Comparison of ENCODE assay signal across 25 cellular contexts in the genomic region with DNA sequence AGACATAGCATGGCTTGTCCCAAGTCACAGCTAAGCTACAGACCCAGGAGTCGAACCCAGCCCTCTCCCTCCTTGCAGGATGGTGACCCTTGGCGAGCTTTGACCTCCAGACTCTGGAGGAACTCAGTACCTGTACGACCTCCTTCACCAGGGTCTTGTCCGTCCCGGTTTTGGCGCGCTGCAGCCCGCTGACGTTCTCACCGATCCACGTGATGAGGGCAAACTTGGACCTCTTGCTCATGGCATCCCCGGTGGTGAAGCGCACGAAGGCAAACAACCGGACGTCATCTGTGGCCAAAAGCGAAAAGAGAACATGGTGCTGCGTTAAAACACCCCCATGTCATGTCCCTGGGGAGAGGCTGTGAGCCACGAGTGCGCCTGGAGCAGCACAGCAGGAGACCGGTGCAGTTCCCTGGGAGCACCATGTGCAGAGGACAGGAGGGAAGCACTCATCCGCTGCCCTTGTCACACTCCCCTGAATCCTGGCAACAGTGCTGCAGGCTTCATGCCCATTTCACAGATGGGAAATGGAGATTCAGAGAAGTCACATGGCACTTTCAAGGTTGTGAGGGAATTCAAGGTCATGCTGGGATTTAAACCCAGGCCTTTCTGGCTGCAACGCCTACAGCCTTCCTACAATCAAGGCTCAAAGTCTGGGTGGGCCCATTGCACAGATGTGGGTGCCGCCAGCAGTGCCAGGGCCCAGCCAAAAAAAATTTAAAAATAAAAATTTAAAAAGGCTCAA.
"Had no signal": no experiment of that assay in that cellular context is flagged by ENCODE, and none has a peak within 500 bp of the region (broad histone marks: within the 10 kb centered on the region; RNA-seq: fewer than 3 reads in every experiment).

No MANE protein-coding gene starts in this region.

- H3K4me1 ChIP-seq: colonic mucosa, gastroesophageal sphincter, left ventricle myocardium inferior, right lobe of liver, thyroid gland had no signal

- H3K36me3 ChIP-seq: cardiac muscle cell, colonic mucosa, left ventricle myocardium inferior, ovary, right lobe of liver, thyroid gland had no signal

- H3K4me3 Mint-ChIP-seq: activated naive CD4-positive, alpha-beta T cell treated with anti-CD3 and anti-CD28 coated beads for 36 hours; activated naive CD8-positive, alpha-beta T cell treated with anti-CD3 and anti-CD28 coated beads for 36 hours; brain; natural killer cell treated with Interleukin-12 subunit alpha and Interleukin-12 subunit beta and Interleukin-15 and Interleukin-18, amount 100 ng/mL, for 72 hours had no signal

- DNase-seq: activated CD4-positive, alpha-beta T cell treated with anti-CD3 and anti-CD28 coated beads for 48 hours; activated CD4-positive, alpha-beta T cell treated with anti-CD3 and anti-CD28 coated beads, Interleukin-2, amount 50 U/mL, for 48 hours; activated effector memory CD4-positive, alpha-beta T cell treated with Interleukin-2 at 50 U/mL for 16 hours; activated naive CD4-positive, alpha-beta T cell treated with anti-CD3 and anti-CD28 coated beads for 36 hours; activated naive CD8-positive, alpha-beta T cell treated with anti-CD3 and anti-CD28 coated beads for 36 hours; adrenal gland; cerebellar nuclear complex; colonic mucosa; islet precursor cell; left ventricle myocardium inferior; mucosa of descending colon; ovary; stimulated activated CD4-positive, alpha-beta T cell treated with anti-CD3 and anti-CD28 coated beads, Interleukin-4, amount 100 ng/mL, for 1 hour; stomach; thyroid gland; upper lobe of right lung had no signal

- H3K27me3 ChIP-seq: adrenal gland, cardiac muscle cell, colonic mucosa, gastroesophageal sphincter, hepatocyte, ovary, right lobe of liver, stomach, thyroid gland, upper lobe of right lung had no signal

- H3K4me3 ChIP-seq: adrenal gland, cardiac muscle cell, colonic mucosa, gastroesophageal sphincter, hepatocyte, left ventricle myocardium inferior, lung, mucosa of descending colon, ovary, right lobe of liver, stomach, thyroid gland, upper lobe of right lung had no signal

- H3K9me3 ChIP-seq: adrenal gland, colonic mucosa, gastroesophageal sphincter, left ventricle myocardium inferior, mucosa of descending colon, ovary, right lobe of liver, stomach, thyroid gland, upper lobe of right lung had no signal

- ATAC-seq: activated CD4-positive, CD25-positive, alpha-beta regulatory T cell treated with anti-CD3 and anti-CD28 coated beads, Interleukin-2, amount 50 U/mL, for 24 hours; gastroesophageal sphincter; mucosa of descending colon; natural killer cell treated with Interleukin-12 subunit alpha and Interleukin-12 subunit beta and Interleukin-15 and Interleukin-18, amount 100 ng/mL, for 72 hours; right lobe of liver; upper lobe of right lung had no signal

- H3K27ac Mint-ChIP-seq: activated naive CD4-positive, alpha-beta T cell treated with anti-CD3 and anti-CD28 coated beads for 36 hours; activated naive CD8-positive, alpha-beta T cell treated with anti-CD3 and anti-CD28 coated beads for 36 hours; brain; natural killer cell treated with Interleukin-12 subunit alpha and Interleukin-12 subunit beta and Interleukin-15 and Interleukin-18, amount 100 ng/mL, for 72 hours; progenitor cell of endocrine pancreas had no signal

- H3K27ac ChIP-seq: adrenal gland, cardiac muscle cell, colonic mucosa, gastroesophageal sphincter, hepatocyte, left ventricle myocardium inferior, ovary, right lobe of liver, stomach, thyroid gland, upper lobe of right lung had no signal

- H3K9me3 Mint-ChIP-seq: activated naive CD4-positive, alpha-beta T cell treated with anti-CD3 and anti-CD28 coated beads for 36 hours; activated naive CD8-positive, alpha-beta T cell treated with anti-CD3 and anti-CD28 coated beads for 36 hours; natural killer cell treated with Interleukin-12 subunit alpha and Interleukin-12 subunit beta and Interleukin-15 and Interleukin-18, amount 100 ng/mL, for 72 hours had no signal

- H3K27me3 Mint-ChIP-seq: activated naive CD8-positive, alpha-beta T cell treated with anti-CD3 and anti-CD28 coated beads for 36 hours; brain; progenitor cell of endocrine pancreas had no signal
